ENCODE assay signal across 11 cellular contexts in genomic region chr12:32444895-32445294, GRCh38. TPM values are rescaled to one million over a fixed set of nuclear protein-coding genes. Genes with fewer than 3 reads are reported as not detected.
DNase-seq lines count a peak whose midpoint lies in the region; ATAC-seq and TF ChIP-seq lines count a peak whose summit lies in the region.
"Had no signal": no experiment of that assay in that cellular context is flagged by ENCODE, and none has a peak within 500 bp of the region (broad histone marks: within the 10 kb centered on the region; RNA-seq: fewer than 3 reads in every experiment).

No MANE protein-coding gene starts in this region.

- no peak overlapping the region for H3K4me3 ChIP-seq in epithelial cell of esophagus (ENCODE audit: low read length)
- H3K4me3 ChIP-seq: sigmoid colon had no signal

- H3K9me3 Mint-ChIP-seq in activated CD4-positive, alpha-beta T cell treated with anti-CD3 and anti-CD28 coated beads, Interleukin-2, amount 10 ng/mL, durations not matched to agents 24 days and 14 days = no peaks in the 10 kb centered on the region
- H3K9me3 Mint-ChIP-seq: stimulated activated naive CD8-positive, alpha-beta T cell treated with anti-CD3 and anti-CD28 coated beads, Interleukin-15, Interleukin-2, amounts not matched to agents 100 ng/mL and 50 ng/mL, for 24 hours had no signal

- H3K27me3 Mint-ChIP-seq in activated CD4-positive, alpha-beta T cell treated with anti-CD3 and anti-CD28 coated beads, Interleukin-2, amount 10 ng/mL, durations not matched to agents 24 days and 14 days = no peaks in the 10 kb centered on the region
- H3K27me3 Mint-ChIP-seq: stimulated activated naive CD8-positive, alpha-beta T cell treated with anti-CD3 and anti-CD28 coated beads, Interleukin-15, Interleukin-2, amounts not matched to agents 100 ng/mL and 50 ng/mL, for 24 hours had no signal

- no peak overlapping the region for H3K4me3 Mint-ChIP-seq in activated CD4-positive, alpha-beta T cell treated with anti-CD3 and anti-CD28 coated beads, Interleukin-2, amount 10 ng/mL, durations not matched to agents 24 days and 14 days
- H3K4me3 Mint-ChIP-seq: stimulated activated naive CD8-positive, alpha-beta T cell treated with anti-CD3 and anti-CD28 coated beads, Interleukin-15, Interleukin-2, amounts not matched to agents 100 ng/mL and 50 ng/mL, for 24 hours had no signal

- ATAC-seq in sciatic nerve = no peak
- no peak for ATAC-seq in GM21423 (IDR thresholded peaks at IDR 0.05; ENCODE audit: unreplicated experiment)

- peaks cover 10% of the 10 kb centered on the region for H3K4me1 Mint-ChIP-seq in activated CD4-positive, alpha-beta T cell treated with anti-CD3 and anti-CD28 coated beads, Interleukin-2, amount 10 ng/mL, durations not matched to agents 24 days and 14 days

- no peaks in the 10 kb centered on the region for H3K36me3 Mint-ChIP-seq in activated CD4-positive, alpha-beta T cell treated with anti-CD3 and anti-CD28 coated beads, Interleukin-2, amount 10 ng/mL, durations not matched to agents 24 days and 14 days (ENCODE audit: low read depth)

- DNase-seq in NCI-H345 (lab: John Stamatoyannopoulos, UW) = peak; percentile 1
- no peak for DNase-seq in NCI-H345 treated with DMSO at 0.1 percent for 48 hours (lab: John Stamatoyannopoulos, UW; ENCODE audit: unreplicated experiment)
- peak; percentile 96 for DNase-seq in NCI-H226
- peak; percentile 94 for DNase-seq in epithelial cell of esophagus (ENCODE audit: low read depth)
- DNase-seq in retina = peak; percentile 43
- no peak for DNase-seq in sciatic nerve (ENCODE audit: low spot score)
- no peak for DNase-seq in activated CD4-positive, alpha-beta T cell treated with anti-CD3 and anti-CD28 coated beads, Interleukin-2, amount 10 ng/mL, durations not matched to agents 24 days and 14 days
- DNase-seq: NCI-H2081 treated with DMSO at 0.1 percent for 48 hours, sigmoid colon had no signal

- TF ChIP-seq CTCF in epithelial cell of esophagus (IDR thresholded peaks at IDR 0.05; ENCODE audit: insufficient read depth, low read depth, low read length, missing control alignments) = no peak

- intact Hi-C loops in sciatic nerve (cut with DNase I) = no loop called here
- intact Hi-C loops in activated CD4-positive, alpha-beta T cell treated with anti-CD3 and anti-CD28 coated beads, Interleukin-2, amount 10 ng/mL, durations not matched to agents 24 days and 14 days (cut with micrococcal nuclease) = no loop called here

- no peak overlapping the region for H3K27ac Mint-ChIP-seq in activated CD4-positive, alpha-beta T cell treated with anti-CD3 and anti-CD28 coated beads, Interleukin-2, amount 10 ng/mL, durations not matched to agents 24 days and 14 days
- H3K27ac Mint-ChIP-seq: stimulated activated naive CD8-positive, alpha-beta T cell treated with anti-CD3 and anti-CD28 coated beads, Interleukin-15, Interleukin-2, amounts not matched to agents 100 ng/mL and 50 ng/mL, for 24 hours had no signal

RNA-seq across cellular contexts. Expression of gene FGD4, which starts 45.5 kb away (rescaled TPM):
- total RNA-seq in sciatic nerve = 54.6 TPM
- total RNA-seq in activated CD4-positive, alpha-beta T cell treated with anti-CD3 and anti-CD28 coated beads, Interleukin-2, amount 10 ng/mL, durations not matched to agents 24 days and 14 days = 0.07 TPM in 1 of 2 replicates, not detected in the other

Comparison
In these comparisons a context has a peak if more than half of its experiments do, and no peak if none do; other contexts are left out.
1. DNase-seq: peak in NCI-H345 (single experiment), NCI-H226 (single experiment), epithelial cell of esophagus (single experiment) and retina (single experiment); none in NCI-H345 treated with DMSO at 0.1 percent for 48 hours (single experiment), sciatic nerve (single experiment) and activated CD4-positive, alpha-beta T cell treated with anti-CD3 and anti-CD28 coated beads, Interleukin-2, amount 10 ng/mL, durations not matched to agents 24 days and 14 days (single experiment).
2. RNA of gene FGD4, which starts 45.5 kb away (total RNA-seq): 54.6 TPM in sciatic nerve (single experiment); 0.07 TPM in activated CD4-positive, alpha-beta T cell treated with anti-CD3 and anti-CD28 coated beads, Interleukin-2, amount 10 ng/mL, durations not matched to agents 24 days and 14 days; every median in the first group is over 10 times any median in the second.